In the genomic region with DNA sequence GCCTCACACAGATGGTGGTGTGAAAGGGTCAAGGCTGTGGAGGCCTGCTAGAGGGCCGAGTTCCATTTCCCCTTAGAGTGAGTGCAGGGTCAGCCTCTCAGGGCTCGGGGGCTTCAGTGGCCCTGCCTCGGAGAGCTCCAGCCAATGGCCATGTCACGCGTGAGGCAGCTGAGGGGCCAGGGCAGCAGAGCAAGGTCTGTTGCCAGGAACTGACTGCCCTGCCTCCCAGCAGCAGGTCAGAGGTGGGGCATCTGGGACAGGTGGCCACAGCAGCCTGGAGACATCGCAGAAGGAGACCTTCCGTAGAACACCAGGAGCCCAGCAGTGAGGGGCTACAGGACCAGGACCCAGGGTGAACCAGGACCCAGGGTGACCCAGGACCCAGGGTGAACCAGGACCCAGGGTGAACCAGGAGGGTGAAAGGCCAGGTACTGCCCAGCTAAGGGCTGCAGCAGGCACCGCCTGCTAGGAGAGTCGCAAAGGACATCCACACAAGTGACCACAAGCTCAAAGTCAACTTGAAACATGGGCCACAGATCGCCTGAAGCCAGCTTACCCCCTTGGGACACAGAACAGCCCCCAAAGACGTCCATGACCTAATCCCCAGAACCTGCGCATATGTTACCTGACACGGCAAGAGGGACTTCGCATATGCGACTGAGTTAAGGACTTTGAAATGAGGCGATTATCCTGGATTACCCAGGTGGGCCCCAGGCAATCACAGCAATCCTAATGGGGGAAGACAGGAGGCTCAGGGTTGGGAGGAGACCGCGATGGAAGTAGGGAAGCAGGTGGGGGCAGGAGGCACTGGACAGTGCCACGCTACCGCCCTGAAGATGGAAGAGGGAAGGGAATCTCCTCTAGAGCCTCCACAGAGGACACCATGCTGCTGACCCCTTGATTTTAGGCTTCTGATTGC, we compare ENCODE assay signal across 1 cellular context.
TF ChIP-seq lines count a peak whose summit lies in the region.

No MANE protein-coding gene starts in this region.

TF ChIP-seq in GM23338, 12 proteins besides CTCF, POLR2A, EP300 and RAD21:
- TF ChIP-seq, protein P1, sequence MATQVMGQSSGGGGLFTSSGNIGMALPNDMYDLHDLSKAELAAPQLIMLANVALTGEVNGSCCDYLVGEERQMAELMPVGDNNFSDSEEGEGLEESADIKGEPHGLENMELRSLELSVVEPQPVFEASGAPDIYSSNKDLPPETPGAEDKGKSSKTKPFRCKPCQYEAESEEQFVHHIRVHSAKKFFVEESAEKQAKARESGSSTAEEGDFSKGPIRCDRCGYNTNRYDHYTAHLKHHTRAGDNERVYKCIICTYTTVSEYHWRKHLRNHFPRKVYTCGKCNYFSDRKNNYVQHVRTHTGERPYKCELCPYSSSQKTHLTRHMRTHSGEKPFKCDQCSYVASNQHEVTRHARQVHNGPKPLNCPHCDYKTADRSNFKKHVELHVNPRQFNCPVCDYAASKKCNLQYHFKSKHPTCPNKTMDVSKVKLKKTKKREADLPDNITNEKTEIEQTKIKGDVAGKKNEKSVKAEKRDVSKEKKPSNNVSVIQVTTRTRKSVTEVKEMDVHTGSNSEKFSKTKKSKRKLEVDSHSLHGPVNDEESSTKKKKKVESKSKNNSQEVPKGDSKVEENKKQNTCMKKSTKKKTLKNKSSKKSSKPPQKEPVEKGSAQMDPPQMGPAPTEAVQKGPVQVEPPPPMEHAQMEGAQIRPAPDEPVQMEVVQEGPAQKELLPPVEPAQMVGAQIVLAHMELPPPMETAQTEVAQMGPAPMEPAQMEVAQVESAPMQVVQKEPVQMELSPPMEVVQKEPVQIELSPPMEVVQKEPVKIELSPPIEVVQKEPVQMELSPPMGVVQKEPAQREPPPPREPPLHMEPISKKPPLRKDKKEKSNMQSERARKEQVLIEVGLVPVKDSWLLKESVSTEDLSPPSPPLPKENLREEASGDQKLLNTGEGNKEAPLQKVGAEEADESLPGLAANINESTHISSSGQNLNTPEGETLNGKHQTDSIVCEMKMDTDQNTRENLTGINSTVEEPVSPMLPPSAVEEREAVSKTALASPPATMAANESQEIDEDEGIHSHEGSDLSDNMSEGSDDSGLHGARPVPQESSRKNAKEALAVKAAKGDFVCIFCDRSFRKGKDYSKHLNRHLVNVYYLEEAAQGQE (IDR thresholded peaks at IDR 0.05; ENCODE audit: unreplicated experiment): no peak
- TF ChIP-seq STAT1 (IDR thresholded peaks at IDR 0.05; ENCODE audit: unreplicated experiment): no peak
- TF ChIP-seq JUNB (IDR thresholded peaks at IDR 0.05; ENCODE audit: unreplicated experiment): no peak
- TF ChIP-seq CREB1 (CRISPR knock-in tag; IDR thresholded peaks at IDR 0.05; ENCODE audit: low read depth): no peak
- TF ChIP-seq, protein P2, sequence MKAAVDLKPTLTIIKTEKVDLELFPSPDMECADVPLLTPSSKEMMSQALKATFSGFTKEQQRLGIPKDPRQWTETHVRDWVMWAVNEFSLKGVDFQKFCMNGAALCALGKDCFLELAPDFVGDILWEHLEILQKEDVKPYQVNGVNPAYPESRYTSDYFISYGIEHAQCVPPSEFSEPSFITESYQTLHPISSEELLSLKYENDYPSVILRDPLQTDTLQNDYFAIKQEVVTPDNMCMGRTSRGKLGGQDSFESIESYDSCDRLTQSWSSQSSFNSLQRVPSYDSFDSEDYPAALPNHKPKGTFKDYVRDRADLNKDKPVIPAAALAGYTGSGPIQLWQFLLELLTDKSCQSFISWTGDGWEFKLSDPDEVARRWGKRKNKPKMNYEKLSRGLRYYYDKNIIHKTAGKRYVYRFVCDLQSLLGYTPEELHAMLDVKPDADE (IDR thresholded peaks at IDR 0.05): no peak
- no peak for TF ChIP-seq NANOG (IDR thresholded peaks at IDR 0.05; ENCODE audit: borderline replicate concordance)
